8 cellular contexts compared by ENCODE assay signal in the genomic region with DNA sequence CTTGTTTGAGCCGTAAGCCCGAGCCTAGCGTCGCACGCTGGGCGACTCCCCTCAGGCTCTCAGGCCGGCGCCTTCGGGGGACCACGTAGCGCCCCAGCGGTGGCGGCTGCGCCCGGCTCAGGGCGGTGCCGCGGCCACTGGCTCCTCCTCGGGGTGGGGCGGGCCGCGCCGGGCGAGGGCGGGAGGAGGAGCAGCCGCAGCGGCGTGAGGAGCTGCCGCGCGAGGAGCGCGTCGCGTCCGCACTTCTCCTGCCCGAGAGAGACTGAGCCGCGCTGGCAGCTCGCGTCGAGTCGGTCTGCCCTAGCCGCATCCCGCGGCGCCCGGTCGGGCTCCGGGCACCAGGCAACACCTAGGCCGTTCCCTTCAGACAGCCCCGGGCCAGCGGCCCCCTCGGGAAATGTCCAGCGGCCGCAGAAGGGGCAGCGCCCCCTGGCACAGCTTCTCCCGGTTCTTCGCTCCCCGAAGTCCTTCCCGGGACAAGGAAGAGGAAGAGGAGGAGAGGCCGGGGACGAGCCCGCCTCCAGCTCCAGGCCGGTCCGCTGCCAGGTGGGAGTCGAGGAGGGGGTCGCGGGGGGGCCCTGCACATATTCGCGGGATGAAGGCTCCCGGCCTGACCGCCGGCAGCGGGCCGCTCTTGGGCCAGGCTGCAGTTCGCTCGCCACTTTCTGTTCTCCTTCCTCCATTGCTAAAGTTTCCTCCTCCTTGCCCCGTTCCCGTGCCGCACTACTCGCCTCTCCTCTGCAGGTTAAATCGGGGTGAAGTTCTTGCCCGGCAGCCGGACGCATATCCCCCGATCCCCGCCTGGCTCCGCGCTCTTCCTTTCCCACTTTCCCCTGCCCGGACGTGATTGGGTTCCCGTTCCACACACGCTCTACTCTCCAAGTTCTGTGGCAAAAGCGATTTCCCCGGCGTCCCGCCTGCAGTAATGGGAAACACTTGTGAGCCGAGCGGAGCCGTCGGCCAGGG. TPM values are rescaled to one million over a fixed set of nuclear protein-coding genes. Genes with fewer than 3 reads are reported as not detected.
DNase-seq lines count a peak whose midpoint lies in the region; ATAC-seq and TF ChIP-seq lines count a peak whose summit lies in the region.

A gene (plus strand): TSS at position 202 of the 966 bp plus-strand sequence. CDS start 196 bp downstream, at position 398.

- H3K36me3 ChIP-seq in Loucy (ENCODE audit: insufficient read depth, low read length) (no peaks in the 10 kb centered on the region), testis (ENCODE audit: low read depth, missing control alignments) (no peaks in the 10 kb centered on the region)

- no peak within 1 kb of the TSS for H3T11ph ChIP-seq in H9 (ENCODE audit: low read length)

- H2BK15ac ChIP-seq in H9 (ENCODE audit: low read depth, low read length), result no peak within 1 kb of the TSS; the same call in 1 of the 2 replicates

- H3K4me3 ChIP-seq in Loucy (ENCODE audit: low read length, poor library complexity, severe bottlenecking) (peak within 1 kb of the TSS; percentile 79), testis (peak within 1 kb of the TSS; percentile 71 to 92)

- H4K5ac ChIP-seq in H9 (ENCODE audit: insufficient read length, low read depth, low read length), result no peak within 1 kb of the TSS

- no peak within 1 kb of the TSS for H4K91ac ChIP-seq in H9 (ENCODE audit: insufficient read length, low read depth, low read length)

- H3K9me3 ChIP-seq in H9 (ENCODE audit: control insufficient read depth, low read depth, low read length) (no peaks in the 10 kb centered on the region), Loucy (ENCODE audit: insufficient read depth, low read depth, low read length) (no peaks in the 10 kb centered on the region), testis (no peaks in the 10 kb centered on the region)

- H2AK5ac ChIP-seq in H9 (ENCODE audit: insufficient read length, low read length), result no peak within 1 kb of the TSS

- TF ChIP-seq POLR2A in testis (IDR thresholded peaks at IDR 0.05), result peak; percentile 34

- H2BK12ac ChIP-seq in H9 (ENCODE audit: insufficient read length, low read depth, low read length), result no peak within 1 kb of the TSS

- H3K27ac Mint-ChIP-seq in H9 (peak within 1 kb of the TSS in 2 of 3 experiments; percentile 94 to 96; a peak in 3 of 7 replicates), osteocyte (ENCODE audit: unreplicated experiment) (peak within 1 kb of the TSS; percentile 98)
- H3K27ac Mint-ChIP-seq in activated naive CD4-positive, alpha-beta T cell treated with anti-CD3 and anti-CD28 coated beads, Interleukin-2, amount 50 U/mL, for 72 hours, result peak within 1 kb of the TSS; percentile 75 to 83

- H3K4ac ChIP-seq in H9 (ENCODE audit: low read depth, low read length), result no peak within 1 kb of the TSS

- no peaks in the 10 kb centered on the region; the same call in 1 of the 2 replicates for H3K79me2 ChIP-seq in H9 (ENCODE audit: insufficient read depth, low read length)
- no peaks in the 10 kb centered on the region; the same call in 1 of the 2 replicates for H3K79me2 ChIP-seq in Loucy (ENCODE audit: insufficient read depth, low read length)

- H4K20me1 ChIP-seq in H9 (ENCODE audit: control insufficient read depth, insufficient read depth, insufficient read length), result no peaks in the 10 kb centered on the region
- H4K20me1 ChIP-seq in Loucy (ENCODE audit: insufficient read depth, low read length, poor library complexity, severe bottlenecking), result no peaks in the 10 kb centered on the region

- no peaks in the 10 kb centered on the region for H3K9me2 ChIP-seq in Loucy (replicated peaks; ENCODE audit: low read depth, low read length)

- H3K23ac ChIP-seq in H9 (ENCODE audit: insufficient read length, low read depth, low read length), result no peak within 1 kb of the TSS

- H3K36me3 Mint-ChIP-seq in H9 (ENCODE audit: insufficient read depth in 1 of 3, low read depth in 3 of 3), result no peaks in the 10 kb centered on the region
- peaks cover 13 to 21% of the 10 kb centered on the region in 2 donors for H3K36me3 Mint-ChIP-seq in activated naive CD4-positive, alpha-beta T cell treated with anti-CD3 and anti-CD28 coated beads, Interleukin-2, amount 50 U/mL, for 72 hours
- H3K36me3 Mint-ChIP-seq in osteocyte (ENCODE audit: unreplicated experiment), result no peaks in the 10 kb centered on the region

- no peak within 1 kb of the TSS for H3K56ac ChIP-seq in H9 (ENCODE audit: insufficient read length, low read depth, low read length)

- H3K4me2 ChIP-seq in H9 (ENCODE audit: insufficient read depth, insufficient read length, low read length) (peak within 1 kb of the TSS; percentile 90), Loucy (ENCODE audit: low read depth, low read length, poor library complexity, severe bottlenecking) (peak within 1 kb of the TSS; percentile 82)

- H2BK5ac ChIP-seq in H9 (ENCODE audit: insufficient read length, low read length), result no peak within 1 kb of the TSS

- peaks cover 12% of the 10 kb centered on the region for H3K23me2 ChIP-seq in H9 (ENCODE audit: insufficient read length, low read depth, low read length, poor library complexity, severe bottlenecking)

- no peaks in the 10 kb centered on the region for H3K4me1 ChIP-seq in H9 (ENCODE audit: insufficient read depth, low read length)
- peaks cover 24% of the 10 kb centered on the region for H3K4me1 ChIP-seq in Loucy (ENCODE audit: insufficient read depth, low read length, poor library complexity, severe bottlenecking)
- H3K4me1 ChIP-seq in testis, result peaks cover 9% of the 10 kb centered on the region

- no peak within 1 kb of the TSS for H2BK20ac ChIP-seq in H9 (ENCODE audit: low read depth, low read length, poor library complexity, severe bottlenecking)

- TF ChIP-seq CTCF in H9 (conservative IDR thresholded peaks at IDR 0.05) (peak; percentile 46; the same call in 2 of the 3 replicates), Loucy (conservative IDR thresholded peaks at IDR 0.05; ENCODE audit: low read length) (peak; percentile 26; the same call in 1 of the 2 replicates), osteocyte (IDR thresholded peaks at IDR 0.05) (peak; percentile 58), testis (IDR thresholded peaks at IDR 0.05) (peak in 1 of 3 experiments; percentile 13)

- no peak within 1 kb of the TSS for H4K8ac ChIP-seq in H9 (replicated peaks; ENCODE audit: insufficient read length, low read depth, low read length)

- H3K27me3 ChIP-seq in H9 (ENCODE audit: insufficient read depth, low read length), result peaks cover 2% of the 10 kb centered on the region; the same call in 1 of the 2 replicates
- peaks cover 11% of the 10 kb centered on the region for H3K27me3 ChIP-seq in Loucy (ENCODE audit: insufficient read depth, low read length, poor library complexity, severe bottlenecking)
- H3K27me3 ChIP-seq in testis, result no peaks in the 10 kb centered on the region

- peak within 1 kb of the TSS; percentile 61 for H3K14ac ChIP-seq in H9 (ENCODE audit: insufficient read depth, low read length)

- H3K9ac ChIP-seq in H9 (ENCODE audit: extremely low read depth, insufficient read length, low read length) (peak within 1 kb of the TSS; percentile 45), Loucy (ENCODE audit: low read depth, low read length, poor library complexity, severe bottlenecking) (peak within 1 kb of the TSS; percentile 79)

- peaks cover 32% of the 10 kb centered on the region for H3K27me3 Mint-ChIP-seq in H9 (ENCODE audit: low read depth)
- H3K27me3 Mint-ChIP-seq in osteocyte (ENCODE audit: unreplicated experiment), result peaks cover 25% of the 10 kb centered on the region

- H3K18ac ChIP-seq in H9 (ENCODE audit: insufficient read length, low read depth, low read length), result peak within 1 kb of the TSS; percentile 17

- H3K4me3 Mint-ChIP-seq in H9 (peak within 1 kb of the TSS; percentile 99), osteocyte (ENCODE audit: unreplicated experiment) (peak within 1 kb of the TSS; percentile 100)

- H3K4me1 Mint-ChIP-seq in H9 (peaks cover 24 to 26% of the 10 kb centered on the region in 2 experiments), osteocyte (ENCODE audit: unreplicated experiment) (peaks cover 21% of the 10 kb centered on the region)

- no peaks in the 10 kb centered on the region for H3F3A ChIP-seq in Loucy (ENCODE audit: low read depth)

- H3K27ac ChIP-seq in H9 (ENCODE audit: insufficient read length, low read depth, low read length) (no peak within 1 kb of the TSS), testis (peak within 1 kb of the TSS; percentile 79 to 93)

- H2BK120ac ChIP-seq in H9 (ENCODE audit: low read depth, low read length, poor library complexity, severe bottlenecking), result no peak within 1 kb of the TSS

- H3K9me3 Mint-ChIP-seq in H9 (no peaks in the 10 kb centered on the region), osteocyte (ENCODE audit: unreplicated experiment) (no peaks in the 10 kb centered on the region)
- H3K9me3 Mint-ChIP-seq in activated naive CD4-positive, alpha-beta T cell treated with anti-CD3 and anti-CD28 coated beads, Interleukin-2, amount 50 U/mL, for 72 hours, result no peaks in the 10 kb centered on the region

- DNase-seq in GM04504 (ENCODE audit: low read depth) (peak; percentile 58), H9 (peak; percentile 77), glomerular visceral epithelial cell (ENCODE audit: extremely low spot score) (peak; percentile 85), osteocyte (ENCODE audit: extremely low spot score, unreplicated experiment) (peak; percentile 94), testis (peak; percentile 82)
- peak; percentile 74 to 91 for DNase-seq in activated naive CD4-positive, alpha-beta T cell treated with anti-CD3 and anti-CD28 coated beads, Interleukin-2, amount 50 U/mL, for 72 hours (ENCODE audit: low spot score in 2 of 2)

- peaks cover 2% of the 10 kb centered on the region for H3K79me1 ChIP-seq in H9 (ENCODE audit: insufficient read depth, low read depth, low read length, poor library complexity, severe bottlenecking)

- H2AFZ ChIP-seq in H9 (ENCODE audit: low read length) (no peak within 1 kb of the TSS), Loucy (ENCODE audit: low read length) (peak within 1 kb of the TSS; percentile 90)

- no CpG with 5 or more reads among the region's 102 CpGs for WGBS in H9 (ENCODE audit: extremely low coverage, insufficient read length, low lambda C conversion rate)
- WGBS in testis, 2 donors, result 0 to 1% methylated on average over 34 to 84 of the region's 102 CpGs

- intact Hi-C loops in testis (cut with DNase I; ENCODE audit: low total_unique reads), result no loop called here

- ATAC-seq in SK-N-SH treated with all-trans-retinoic acid at 6 μM for 48 hours, result peak; percentile 98
- peak; percentile 99 to 100 for ATAC-seq in activated naive CD4-positive, alpha-beta T cell treated with anti-CD3 and anti-CD28 coated beads, Interleukin-2, amount 50 U/mL, for 72 hours

TF ChIP-seq in SK-N-SH treated with all-trans-retinoic acid at 6 μM for 48 hours, 23 proteins besides CTCF, POLR2A, EP300 and RAD21 (continues in another document):
- TF ChIP-seq ZNF565 (CRISPR knock-in tag; conservative IDR thresholded peaks at IDR 0.05; ENCODE audit: low read depth) (no peak), TCF4 (CRISPR knock-in tag; IDR thresholded peaks at IDR 0.05; ENCODE audit: borderline replicate concordance) (no peak), ZC3H10 (CRISPR knock-in tag; IDR thresholded peaks at IDR 0.05) (no peak)

RNA-seq across cellular contexts. Expression of the gene that starts here (rescaled TPM):
- total RNA-seq in H9 (2021), result 5.0 and 5.9 TPM in 2 replicates
- 10 to 100 TPM in 1 of 2 donors, 1 to 10 TPM in 1; 1.3 to 10.6 TPM for total RNA-seq in activated naive CD4-positive, alpha-beta T cell treated with anti-CD3 and anti-CD28 coated beads, Interleukin-2, amount 50 U/mL, for 72 hours
- 13.0 and 13.5 TPM in 2 replicates for total RNA-seq in osteocyte
- total RNA-seq in testis, result 10 to 100 TPM; 39.7 to 49.8 TPM
- 47.6 TPM for polyA plus RNA-seq in testis (ENCODE audit: insufficient read depth, low read depth, low replicate concordance)
